4 cellular contexts compared by ENCODE assay signal in the genomic region with DNA sequence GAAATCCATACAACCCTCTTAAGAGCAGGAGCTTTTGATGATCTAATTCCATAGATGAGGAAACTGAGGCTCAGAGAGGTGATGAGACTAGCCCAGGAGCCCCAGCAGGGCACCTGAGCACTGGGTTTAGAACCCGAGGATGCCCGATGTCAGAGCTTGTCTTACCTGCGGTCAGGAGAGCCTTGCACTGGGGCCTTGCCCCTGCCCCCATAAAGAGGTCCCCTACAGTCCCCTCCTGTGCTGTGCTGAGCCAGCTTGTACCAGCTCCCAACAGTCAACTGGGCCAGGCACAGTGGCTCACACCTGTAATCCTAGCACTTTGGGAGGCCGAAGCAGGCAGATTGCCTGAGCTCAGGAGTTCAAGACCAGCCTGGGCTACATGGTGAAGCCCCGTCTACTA.
"Had no signal": no experiment of that assay in that cellular context is flagged by ENCODE, and none has a peak within 500 bp of the region (broad histone marks: within the 10 kb centered on the region; RNA-seq: fewer than 3 reads in every experiment).

No MANE protein-coding gene starts in this region.

- ATAC-seq: GM23338 had no signal

- DNase-seq: H9, HCEC 1CT, KBM-7 had no signal

- H3K4me2 ChIP-seq: GM23338 had no signal

- H3K4me3 ChIP-seq: GM23338 had no signal

- H2AFZ ChIP-seq: GM23338 had no signal
